1 cellular context compared by ENCODE assay signal in the genomic region with DNA sequence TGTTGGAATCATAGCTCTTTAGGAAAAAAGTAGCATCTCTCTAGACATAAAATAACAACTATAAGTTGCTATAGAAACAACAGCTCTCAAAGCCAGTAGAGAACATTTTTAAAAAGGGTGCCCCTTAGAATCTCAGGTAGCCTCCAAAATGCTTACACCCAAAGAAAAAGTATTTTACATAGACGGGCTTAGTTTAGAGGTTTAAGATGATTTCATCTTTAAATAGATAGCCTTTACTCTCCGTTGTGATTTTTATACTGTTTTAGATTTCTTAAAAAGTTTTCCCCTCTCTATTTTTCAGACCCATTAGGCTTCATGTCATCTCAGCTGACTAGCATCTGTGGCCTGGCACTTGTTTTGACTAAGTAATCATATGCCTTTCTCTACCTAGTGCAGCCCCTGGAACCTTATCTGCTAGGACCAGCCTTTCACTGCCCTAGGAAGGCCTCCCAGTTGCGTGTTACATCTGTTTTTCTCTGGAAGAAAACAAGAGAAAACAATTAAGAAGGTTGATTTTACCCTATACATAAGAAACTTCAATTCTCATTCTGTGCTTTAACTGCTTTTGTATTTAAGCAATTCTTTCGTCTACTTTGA.
TF ChIP-seq lines count a peak whose summit lies in the region.

No MANE protein-coding gene starts in this region.

TF ChIP-seq in K562, 482 proteins besides CTCF, POLR2A, EP300 and RAD21 (continued from another document and continues in another):
- TF ChIP-seq ZKSCAN8 (CRISPR knock-in tag; IDR thresholded peaks at IDR 0.05): 0 out of 2 replicates have a peak, but pooled peaks have one; percentile 50
- peak; percentile 49; the same call in 1 of the 2 replicates for TF ChIP-seq RNF2 (IDR thresholded peaks at IDR 0.05)
- TF ChIP-seq, protein P1, sequence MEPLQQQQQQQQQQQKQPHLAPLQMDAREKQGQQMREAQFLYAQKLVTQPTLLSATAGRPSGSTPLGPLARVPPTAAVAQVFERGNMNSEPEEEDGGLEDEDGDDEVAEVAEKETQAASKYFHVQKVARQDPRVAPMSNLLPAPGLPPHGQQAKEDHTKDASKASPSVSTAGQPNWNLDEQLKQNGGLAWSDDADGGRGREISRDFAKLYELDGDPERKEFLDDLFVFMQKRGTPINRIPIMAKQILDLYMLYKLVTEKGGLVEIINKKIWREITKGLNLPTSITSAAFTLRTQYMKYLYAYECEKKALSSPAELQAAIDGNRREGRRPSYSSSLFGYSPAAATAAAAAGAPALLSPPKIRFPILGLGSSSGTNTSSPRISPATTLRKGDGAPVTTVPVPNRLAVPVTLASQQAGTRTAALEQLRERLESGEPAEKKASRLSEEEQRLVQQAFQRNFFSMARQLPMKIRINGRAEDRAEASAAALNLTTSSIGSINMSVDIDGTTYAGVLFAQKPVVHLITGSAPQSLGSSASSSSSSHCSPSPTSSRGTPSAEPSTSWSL (CRISPR knock-in tag; IDR thresholded peaks at IDR 0.05; ENCODE audit: borderline replicate concordance): no peak
- TF ChIP-seq ID3 (CRISPR knock-in tag; IDR thresholded peaks at IDR 0.05): no peak
- no peak for TF ChIP-seq ID3 (tag; IDR thresholded peaks at IDR 0.05)
- no peak for TF ChIP-seq MXI1 (IDR thresholded peaks at IDR 0.05; ENCODE audit: low read depth, low read length)
- no peak for TF ChIP-seq GABPB1 (CRISPR knock-in tag; IDR thresholded peaks at IDR 0.05)
- TF ChIP-seq RNF219 (CRISPR knock-in tag; IDR thresholded peaks at IDR 0.05): no peak
- TF ChIP-seq FOXM1 (IDR thresholded peaks at IDR 0.05; ENCODE audit: low read depth): peak; percentile 56; the same call in 1 of the 2 replicates
- TF ChIP-seq FOXM1 (CRISPR knock-in tag; IDR thresholded peaks at IDR 0.05; ENCODE audit: low read depth): no peak
- no peak for TF ChIP-seq PYGO2 (tag; IDR thresholded peaks at IDR 0.05)
- no peak for TF ChIP-seq CTBP1 (IDR thresholded peaks at IDR 0.05; ENCODE audit: borderline replicate concordance)
- TF ChIP-seq MAFG (tag; conservative IDR thresholded peaks at IDR 0.05): no peak
- TF ChIP-seq, protein P2, sequence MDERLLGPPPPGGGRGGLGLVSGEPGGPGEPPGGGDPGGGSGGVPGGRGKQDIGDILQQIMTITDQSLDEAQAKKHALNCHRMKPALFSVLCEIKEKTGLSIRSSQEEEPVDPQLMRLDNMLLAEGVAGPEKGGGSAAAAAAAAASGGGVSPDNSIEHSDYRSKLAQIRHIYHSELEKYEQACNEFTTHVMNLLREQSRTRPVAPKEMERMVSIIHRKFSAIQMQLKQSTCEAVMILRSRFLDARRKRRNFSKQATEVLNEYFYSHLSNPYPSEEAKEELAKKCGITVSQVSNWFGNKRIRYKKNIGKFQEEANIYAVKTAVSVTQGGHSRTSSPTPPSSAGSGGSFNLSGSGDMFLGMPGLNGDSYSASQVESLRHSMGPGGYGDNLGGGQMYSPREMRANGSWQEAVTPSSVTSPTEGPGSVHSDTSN (CRISPR knock-in tag; IDR thresholded peaks at IDR 0.05; ENCODE audit: low read depth): no peak
- TF ChIP-seq, protein P2 (tag; conservative IDR thresholded peaks at IDR 0.05; ENCODE audit: low read depth): 0 out of 2 replicates have a peak, but pooled peaks have one; percentile 12
- no peak for TF ChIP-seq GATAD2A (IDR thresholded peaks at IDR 0.05)
- no peak for TF ChIP-seq KDM4B (IDR thresholded peaks at IDR 0.05; ENCODE audit: borderline replicate concordance in 2 of 2, low read depth in 1 of 2)
- no peak for TF ChIP-seq CC2D1A (IDR thresholded peaks at IDR 0.05)
- peak; percentile 92 for TF ChIP-seq TAL1 (IDR thresholded peaks at IDR 0.05)
- peak; percentile 44; the same call in 1 of the 2 replicates for TF ChIP-seq ATF7 (IDR thresholded peaks at IDR 0.05)
- TF ChIP-seq ATF3 (IDR thresholded peaks at IDR 0.05): no peak
- TF ChIP-seq ATF3 (CRISPR knock-in tag; conservative IDR thresholded peaks at IDR 0.05): 0 out of 2 replicates have a peak, but pooled peaks have one; percentile 39
- peak; percentile 90 for TF ChIP-seq NCOR1 (IDR thresholded peaks at IDR 0.05)
- TF ChIP-seq KLF16 (IDR thresholded peaks at IDR 0.05): 0 out of 2 replicates have a peak, but pooled peaks have one; percentile 52
- TF ChIP-seq TAF1 (IDR thresholded peaks at IDR 0.05; ENCODE audit: control insufficient read depth, extremely low read depth, insufficient read depth, low read length, severe bottlenecking): no peak
- TF ChIP-seq ESRRA (IDR thresholded peaks at IDR 0.05; ENCODE audit: borderline replicate concordance, low read depth): no peak
- TF ChIP-seq FOSL1 (tag; conservative IDR thresholded peaks at IDR 0.05): 0 out of 2 replicates have a peak, but pooled peaks have one; percentile 34
- TF ChIP-seq HDAC1 (IDR thresholded peaks at IDR 0.05): peak in 1 of 2 experiments; percentile 24; a peak in 2 of 4 replicates
- no peak for TF ChIP-seq BRD9 (IDR thresholded peaks at IDR 0.05; ENCODE audit: low read depth, partially characterized antibody)
- peak in 1 of 2 experiments; percentile 68; a peak in 1 of 4 replicates for TF ChIP-seq RCOR1 (IDR thresholded peaks at IDR 0.05; ENCODE audit: borderline replicate concordance in 1 of 2, low read depth in 2 of 2, low read length in 2 of 2)
- TF ChIP-seq HNRNPK (IDR thresholded peaks at IDR 0.05; ENCODE audit: low read depth, low read length, poor library complexity, severe bottlenecking): no peak
- peak; percentile 93 for TF ChIP-seq DPF2 (IDR thresholded peaks at IDR 0.05)
- peak; percentile 94 for TF ChIP-seq TEAD4 (IDR thresholded peaks at IDR 0.05; ENCODE audit: low read length)
- TF ChIP-seq TEAD4 (CRISPR knock-in tag; IDR thresholded peaks at IDR 0.05; ENCODE audit: borderline replicate concordance): no peak
- no peak for TF ChIP-seq FOXK1 (CRISPR knock-in tag; IDR thresholded peaks at IDR 0.05; ENCODE audit: borderline replicate concordance)
- no peak for TF ChIP-seq KAT8 (IDR thresholded peaks at IDR 0.05; ENCODE audit: low read depth)
- no peak for TF ChIP-seq SIX5 (IDR thresholded peaks at IDR 0.05; ENCODE audit: borderline replicate concordance in 1 of 2, insufficient read depth in 1 of 2, low read depth in 1 of 2, low read length in 2 of 2)
- TF ChIP-seq ILK (tag; IDR thresholded peaks at IDR 0.05; ENCODE audit: borderline replicate concordance, low read depth): no peak
- no peak for TF ChIP-seq ZC3H11A (IDR thresholded peaks at IDR 0.05; ENCODE audit: low read depth, low read length)
- TF ChIP-seq DDX20 (tag; IDR thresholded peaks at IDR 0.05; ENCODE audit: low read depth): no peak
- TF ChIP-seq ILF3 (IDR thresholded peaks at IDR 0.05; ENCODE audit: borderline replicate concordance): no peak
- TF ChIP-seq, protein P3, sequence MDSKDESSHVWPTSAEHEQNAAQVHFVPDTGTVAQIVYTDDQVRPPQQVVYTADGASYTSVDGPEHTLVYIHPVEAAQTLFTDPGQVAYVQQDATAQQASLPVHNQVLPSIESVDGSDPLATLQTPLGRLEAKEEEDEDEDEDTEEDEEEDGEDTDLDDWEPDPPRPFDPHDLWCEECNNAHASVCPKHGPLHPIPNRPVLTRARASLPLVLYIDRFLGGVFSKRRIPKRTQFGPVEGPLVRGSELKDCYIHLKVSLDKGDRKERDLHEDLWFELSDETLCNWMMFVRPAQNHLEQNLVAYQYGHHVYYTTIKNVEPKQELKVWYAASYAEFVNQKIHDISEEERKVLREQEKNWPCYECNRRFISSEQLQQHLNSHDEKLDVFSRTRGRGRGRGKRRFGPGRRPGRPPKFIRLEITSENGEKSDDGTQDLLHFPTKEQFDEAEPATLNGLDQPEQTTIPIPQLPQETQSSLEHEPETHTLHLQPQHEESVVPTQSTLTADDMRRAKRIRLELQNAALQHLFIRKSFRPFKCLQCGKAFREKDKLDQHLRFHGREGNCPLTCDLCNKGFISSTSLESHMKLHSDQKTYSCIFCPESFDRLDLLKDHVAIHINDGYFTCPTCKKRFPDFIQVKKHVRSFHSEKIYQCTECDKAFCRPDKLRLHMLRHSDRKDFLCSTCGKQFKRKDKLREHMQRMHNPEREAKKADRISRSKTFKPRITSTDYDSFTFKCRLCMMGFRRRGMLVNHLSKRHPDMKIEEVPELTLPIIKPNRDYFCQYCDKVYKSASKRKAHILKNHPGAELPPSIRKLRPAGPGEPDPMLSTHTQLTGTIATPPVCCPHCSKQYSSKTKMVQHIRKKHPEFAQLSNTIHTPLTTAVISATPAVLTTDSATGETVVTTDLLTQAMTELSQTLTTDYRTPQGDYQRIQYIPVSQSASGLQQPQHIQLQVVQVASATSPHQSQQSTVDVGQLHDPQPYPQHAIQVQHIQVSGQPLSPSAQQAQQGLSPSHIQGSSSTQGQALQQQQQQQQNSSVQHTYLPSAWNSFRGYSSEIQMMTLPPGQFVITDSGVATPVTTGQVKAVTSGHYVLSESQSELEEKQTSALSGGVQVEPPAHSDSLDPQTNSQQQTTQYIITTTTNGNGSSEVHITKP (IDR thresholded peaks at IDR 0.05; ENCODE audit: partially characterized antibody): peak; percentile 97
- TF ChIP-seq ZNF431 (CRISPR knock-in tag; IDR thresholded peaks at IDR 0.05): no peak
- no peak for TF ChIP-seq RUNX1 (IDR thresholded peaks at IDR 0.05; ENCODE audit: low read depth)
- no peak for TF ChIP-seq HOMEZ (CRISPR knock-in tag; IDR thresholded peaks at IDR 0.05)
- TF ChIP-seq, protein P4, sequence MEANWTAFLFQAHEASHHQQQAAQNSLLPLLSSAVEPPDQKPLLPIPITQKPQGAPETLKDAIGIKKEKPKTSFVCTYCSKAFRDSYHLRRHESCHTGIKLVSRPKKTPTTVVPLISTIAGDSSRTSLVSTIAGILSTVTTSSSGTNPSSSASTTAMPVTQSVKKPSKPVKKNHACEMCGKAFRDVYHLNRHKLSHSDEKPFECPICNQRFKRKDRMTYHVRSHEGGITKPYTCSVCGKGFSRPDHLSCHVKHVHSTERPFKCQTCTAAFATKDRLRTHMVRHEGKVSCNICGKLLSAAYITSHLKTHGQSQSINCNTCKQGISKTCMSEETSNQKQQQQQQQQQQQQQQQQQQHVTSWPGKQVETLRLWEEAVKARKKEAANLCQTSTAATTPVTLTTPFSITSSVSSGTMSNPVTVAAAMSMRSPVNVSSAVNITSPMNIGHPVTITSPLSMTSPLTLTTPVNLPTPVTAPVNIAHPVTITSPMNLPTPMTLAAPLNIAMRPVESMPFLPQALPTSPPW (CRISPR knock-in tag; IDR thresholded peaks at IDR 0.05): no peak
- TF ChIP-seq DACH1 (IDR thresholded peaks at IDR 0.05; ENCODE audit: partially characterized antibody): peak; percentile 91
- TF ChIP-seq THAP12 (CRISPR knock-in tag; IDR thresholded peaks at IDR 0.05): no peak
